26 cellular contexts compared by ENCODE assay signal in genomic region chr1:68516066-68516465, GRCh38. TPM values are rescaled to one million over a fixed set of nuclear protein-coding genes. Genes with fewer than 3 reads are reported as not detected.
"Had no signal": no experiment of that assay in that cellular context is flagged by ENCODE, and none has a peak within 500 bp of the region (broad histone marks: within the 10 kb centered on the region; RNA-seq: fewer than 3 reads in every experiment).

No MANE protein-coding gene starts in this region.

- H3K27ac Mint-ChIP-seq: activated CD4-positive, alpha-beta memory T cell treated with anti-CD3 and anti-CD28 coated beads for 36 hours; activated naive CD8-positive, alpha-beta T cell; activated T-helper 1 cell treated with anti-CD3 and anti-CD28 coated beads, Interleukin-12 subunit alpha, Interleukin-12 subunit beta, Interleukin-2, Interleukin-4 antibody, amounts not matched to agents 30 ng/mL and 10 ng/mL and 1 ng/mL, durations not matched to agents 14 hours and 24 hours and 36 hours; naive B cell; progenitor cell of endocrine pancreas had no signal

- ATAC-seq: body of pancreas; esophagus mucosa; left lobe of liver; stimulated activated naive CD8-positive, alpha-beta T cell treated with anti-CD3 and anti-CD28 coated beads, Interleukin-15, Interleukin-2, amounts not matched to agents 100 U/mL and 50 U/mL, for 24 hours had no signal

- H3K9me3 Mint-ChIP-seq: activated CD4-positive, alpha-beta memory T cell treated with anti-CD3 and anti-CD28 coated beads for 36 hours; activated T-helper 1 cell treated with anti-CD3 and anti-CD28 coated beads, Interleukin-12 subunit alpha, Interleukin-12 subunit beta, Interleukin-2, Interleukin-4 antibody, amounts not matched to agents 30 ng/mL and 10 ng/mL and 1 ng/mL, durations not matched to agents 14 hours and 24 hours and 36 hours; central memory CD8-positive, alpha-beta T cell had no signal

- H3K4me1 ChIP-seq: body of pancreas, tibial artery, uterus had no signal

- H3K9me3 ChIP-seq: body of pancreas, tibial artery, uterus had no signal

- H3K36me3 Mint-ChIP-seq: activated CD4-positive, alpha-beta memory T cell treated with anti-CD3 and anti-CD28 coated beads for 36 hours; activated naive CD8-positive, alpha-beta T cell; naive B cell had no signal

- H3K4me3 Mint-ChIP-seq: activated CD4-positive, alpha-beta memory T cell treated with anti-CD3 and anti-CD28 coated beads for 36 hours; activated naive CD8-positive, alpha-beta T cell; activated T-helper 1 cell treated with anti-CD3 and anti-CD28 coated beads, Interleukin-12 subunit alpha, Interleukin-12 subunit beta, Interleukin-2, Interleukin-4 antibody, amounts not matched to agents 30 ng/mL and 10 ng/mL and 1 ng/mL, durations not matched to agents 14 hours and 24 hours and 36 hours; central memory CD8-positive, alpha-beta T cell; naive B cell; neural crest cell had no signal

- FAIRE-seq: endometrium, kidney had no signal

- DNase-seq: activated CD4-positive, alpha-beta memory T cell treated with anti-CD3 and anti-CD28 coated beads for 36 hours; activated gamma-delta T cell treated with Interleukin-2 at 50 U/mL for 16 hours; activated T-cell treated with anti-CD3 and anti-CD28 coated beads for 4 hours; amygdala; body of pancreas; cortex of kidney; foreskin melanocyte; glutamatergic neuron; kidney; naive B cell; stimulated activated CD4-positive, alpha-beta T cell treated with anti-CD3 and anti-CD28 coated beads, Interleukin-2, amount 100 ng/mL, for 24 hours; stimulated activated naive CD8-positive, alpha-beta T cell treated with anti-CD3 and anti-CD28 coated beads, Interleukin-15, Interleukin-2, amounts not matched to agents 100 U/mL and 50 U/mL, for 24 hours; substantia nigra; SW 1271; T-helper 2 cell; tibial artery; uterus; WERI-Rb-1 had no signal

- H3K27me3 ChIP-seq: body of pancreas, tibial artery, uterus had no signal

- H3K4me3 ChIP-seq: body of pancreas, tibial artery, uterus had no signal

- H3K36me3 ChIP-seq: tibial artery, uterus, WERI-Rb-1 had no signal

- H3K4me1 Mint-ChIP-seq: central memory CD8-positive, alpha-beta T cell; naive B cell; neural crest cell had no signal

- H3K27ac ChIP-seq: body of pancreas, tibial artery, uterus, WERI-Rb-1 had no signal

- H3K27me3 Mint-ChIP-seq: activated CD4-positive, alpha-beta memory T cell treated with anti-CD3 and anti-CD28 coated beads for 36 hours; activated naive CD8-positive, alpha-beta T cell; central memory CD8-positive, alpha-beta T cell; progenitor cell of endocrine pancreas had no signal

RNA-seq across cellular contexts. Expression of gene DEPDC1, which starts 19.2 kb away (rescaled TPM):
- total RNA-seq: body of pancreas had no signal
